ENCODE assay signal across 1 cellular context in the genomic region with DNA sequence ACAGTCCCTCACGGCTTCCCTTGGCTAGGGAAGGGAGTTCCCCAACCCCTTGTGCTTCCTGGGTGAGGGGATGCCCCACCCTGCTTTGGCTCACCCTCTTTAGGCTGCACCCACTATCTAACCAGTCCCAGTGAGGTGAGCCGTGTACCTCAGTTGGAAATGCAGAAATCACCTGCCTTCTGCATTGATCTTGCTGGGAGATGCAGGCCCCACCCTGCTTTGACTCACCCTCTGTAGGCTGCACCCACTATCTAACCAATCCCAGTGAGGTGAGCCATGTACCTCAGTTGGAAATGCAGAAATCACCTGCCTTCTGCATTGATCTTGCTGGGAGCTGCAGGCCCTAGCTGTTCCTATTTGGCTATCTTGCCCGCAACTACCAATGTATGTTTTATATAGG.
TF ChIP-seq lines count a peak whose summit lies in the region.

No MANE protein-coding gene starts in this region.

TF ChIP-seq in K562, 482 proteins besides CTCF, POLR2A, EP300 and RAD21:
- TF ChIP-seq CLOCK (CRISPR knock-in tag; IDR thresholded peaks at IDR 0.05; ENCODE audit: borderline replicate concordance) = no peak
- no peak for TF ChIP-seq ZNF511 (CRISPR knock-in tag; IDR thresholded peaks at IDR 0.05)
- TF ChIP-seq FOSL1 (tag; conservative IDR thresholded peaks at IDR 0.05) = no peak
- TF ChIP-seq TEAD1 (CRISPR knock-in tag; IDR thresholded peaks at IDR 0.05) = no peak
- no peak for TF ChIP-seq BHLHE40 (IDR thresholded peaks at IDR 0.05; ENCODE audit: low read length)
- no peak for TF ChIP-seq ZNF780A (CRISPR knock-in tag; IDR thresholded peaks at IDR 0.05)
- TF ChIP-seq GTF2A2 (tag; IDR thresholded peaks at IDR 0.05) = no peak
- no peak for TF ChIP-seq ATF3 (IDR thresholded peaks at IDR 0.05)
- no peak for TF ChIP-seq ATF3 (CRISPR knock-in tag; conservative IDR thresholded peaks at IDR 0.05)
- no peak for TF ChIP-seq MTA3 (IDR thresholded peaks at IDR 0.05; ENCODE audit: borderline replicate concordance)
- TF ChIP-seq FOXJ3 (CRISPR knock-in tag; IDR thresholded peaks at IDR 0.05) = no peak
- no peak for TF ChIP-seq ZNF444 (CRISPR knock-in tag; IDR thresholded peaks at IDR 0.05)
- TF ChIP-seq, protein P1, sequence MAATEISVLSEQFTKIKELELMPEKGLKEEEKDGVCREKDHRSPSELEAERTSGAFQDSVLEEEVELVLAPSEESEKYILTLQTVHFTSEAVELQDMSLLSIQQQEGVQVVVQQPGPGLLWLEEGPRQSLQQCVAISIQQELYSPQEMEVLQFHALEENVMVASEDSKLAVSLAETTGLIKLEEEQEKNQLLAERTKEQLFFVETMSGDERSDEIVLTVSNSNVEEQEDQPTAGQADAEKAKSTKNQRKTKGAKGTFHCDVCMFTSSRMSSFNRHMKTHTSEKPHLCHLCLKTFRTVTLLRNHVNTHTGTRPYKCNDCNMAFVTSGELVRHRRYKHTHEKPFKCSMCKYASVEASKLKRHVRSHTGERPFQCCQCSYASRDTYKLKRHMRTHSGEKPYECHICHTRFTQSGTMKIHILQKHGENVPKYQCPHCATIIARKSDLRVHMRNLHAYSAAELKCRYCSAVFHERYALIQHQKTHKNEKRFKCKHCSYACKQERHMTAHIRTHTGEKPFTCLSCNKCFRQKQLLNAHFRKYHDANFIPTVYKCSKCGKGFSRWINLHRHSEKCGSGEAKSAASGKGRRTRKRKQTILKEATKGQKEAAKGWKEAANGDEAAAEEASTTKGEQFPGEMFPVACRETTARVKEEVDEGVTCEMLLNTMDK (IDR thresholded peaks at IDR 0.05; ENCODE audit: borderline replicate concordance, insufficient read depth, low read depth, low read length, poor library complexity, severe bottlenecking) = no peak
- TF ChIP-seq RBM39 (optimal IDR thresholded peaks at IDR 0.05; ENCODE audit: low read depth, low read length) = no peak
- TF ChIP-seq NCOA2 (IDR thresholded peaks at IDR 0.05; ENCODE audit: partially characterized antibody in 2 of 2) = no peak
- no peak for TF ChIP-seq SIN3A (IDR thresholded peaks at IDR 0.05; ENCODE audit: borderline replicate concordance in 2 of 2, control insufficient read depth in 1 of 2, low read depth in 2 of 2, low read length in 2 of 2)
- no peak for TF ChIP-seq CBFA2T2 (conservative IDR thresholded peaks at IDR 0.05)
- TF ChIP-seq, protein P2, sequence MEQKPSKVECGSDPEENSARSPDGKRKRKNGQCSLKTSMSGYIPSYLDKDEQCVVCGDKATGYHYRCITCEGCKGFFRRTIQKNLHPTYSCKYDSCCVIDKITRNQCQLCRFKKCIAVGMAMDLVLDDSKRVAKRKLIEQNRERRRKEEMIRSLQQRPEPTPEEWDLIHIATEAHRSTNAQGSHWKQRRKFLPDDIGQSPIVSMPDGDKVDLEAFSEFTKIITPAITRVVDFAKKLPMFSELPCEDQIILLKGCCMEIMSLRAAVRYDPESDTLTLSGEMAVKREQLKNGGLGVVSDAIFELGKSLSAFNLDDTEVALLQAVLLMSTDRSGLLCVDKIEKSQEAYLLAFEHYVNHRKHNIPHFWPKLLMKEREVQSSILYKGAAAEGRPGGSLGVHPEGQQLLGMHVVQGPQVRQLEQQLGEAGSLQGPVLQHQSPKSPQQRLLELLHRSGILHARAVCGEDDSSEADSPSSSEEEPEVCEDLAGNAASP (IDR thresholded peaks at IDR 0.05) = no peak
- no peak for TF ChIP-seq GMEB1 (CRISPR knock-in tag; IDR thresholded peaks at IDR 0.05)
